In the genomic region with DNA sequence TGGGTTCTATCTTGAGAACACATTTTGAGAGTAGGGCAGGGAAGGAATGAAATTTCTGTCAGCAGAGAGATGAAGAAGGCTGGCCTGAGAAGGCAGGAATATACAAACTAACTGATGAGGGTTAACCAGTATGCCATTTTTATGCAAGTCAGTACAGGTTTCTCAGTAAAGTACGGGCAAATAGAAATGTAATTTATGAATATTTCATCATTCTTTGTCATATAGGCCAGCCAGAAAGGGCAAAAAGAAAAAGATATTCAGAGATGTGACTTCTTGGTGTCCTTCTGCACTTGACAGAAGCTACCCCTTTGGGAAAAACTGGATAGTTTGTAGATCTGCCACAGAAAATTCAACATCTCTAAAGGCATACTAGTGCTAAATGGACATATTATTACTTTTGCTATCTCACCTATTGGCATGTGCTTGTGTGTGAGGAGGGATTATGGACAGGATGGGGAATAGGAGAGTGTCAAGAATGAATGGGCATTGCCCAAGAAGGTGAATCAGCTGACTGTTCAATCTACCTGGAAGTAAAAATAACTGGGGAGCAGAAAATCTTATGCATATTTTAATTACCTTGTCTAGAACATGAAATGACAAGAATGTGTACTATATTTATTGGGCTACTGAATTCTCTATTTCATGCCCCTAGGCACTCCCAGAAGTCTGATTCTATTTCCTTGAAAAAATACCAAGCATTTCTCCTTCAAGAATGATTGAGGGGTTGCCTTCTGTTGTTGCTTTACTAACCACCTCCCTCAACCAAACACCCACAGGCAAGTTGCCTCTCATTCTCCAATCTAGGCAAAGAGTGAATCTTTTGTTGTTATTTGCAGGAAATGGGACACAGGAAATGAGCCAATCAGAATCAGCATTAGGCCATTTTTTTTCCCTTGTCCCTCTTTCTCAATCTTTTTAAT, we compare ENCODE assay signal across 12 cellular contexts.
A peak's percentile ranks its signal among the peaks of the same experiment; 100 is the strongest.
DNase-seq lines count a peak whose midpoint lies in the region; ATAC-seq and TF ChIP-seq lines count a peak whose summit lies in the region.
"Had no signal": no experiment of that assay in that cellular context is flagged by ENCODE, and none has a peak within 500 bp of the region (broad histone marks: within the 10 kb centered on the region; RNA-seq: fewer than 3 reads in every experiment).

No MANE protein-coding gene starts in this region.

- DNase-seq in left ventricle myocardium inferior = no peak
- DNase-seq in left cardiac atrium = no peak
- DNase-seq in immature natural killer cell = no peak
- no peak for DNase-seq in type B pancreatic cell (ENCODE audit: extremely low spot score, unreplicated experiment)
- DNase-seq in CD8-positive, alpha-beta memory T cell = no peak
- no peak for DNase-seq in RPMI8226
- DNase-seq in endodermal cell = no peak
- DNase-seq: activated CD4-positive, alpha-beta T cell treated with anti-CD3 and anti-CD28 coated beads, Interleukin-2, amount 50 U/mL, for 48 hours; NCI-H2171 treated with DMSO at 0.1 percent for 48 hours; SIG-M5 had no signal

- TF ChIP-seq CTCF in left ventricle myocardium inferior (IDR thresholded peaks at IDR 0.05; ENCODE audit: borderline replicate concordance) (no peak), type B pancreatic cell (conservative IDR thresholded peaks at IDR 0.05) (no peak), endodermal cell (conservative IDR thresholded peaks at IDR 0.05) (no peak)

- H3K4me1 Mint-ChIP-seq in T-helper 1 cell treated with Interleukin-12 subunit alpha and Interleukin-12 subunit beta and Interleukin-4 antibody, amounts not matched to agents 30 μg/mL and 1 μg/mL, for 36 hours (ENCODE audit: low read depth) = peaks cover 64% of the 10 kb centered on the region
- H3K4me1 Mint-ChIP-seq in immature natural killer cell (peaks cover 80 to 81% of the 10 kb centered on the region in 2 donors), type B pancreatic cell (ENCODE audit: unreplicated experiment) (peaks cover 15% of the 10 kb centered on the region), endodermal cell (no peaks in the 10 kb centered on the region)
- peaks cover 34 to 49% (median 45%) of the 10 kb centered on the region in 3 donors for H3K4me1 Mint-ChIP-seq in CD8-positive, alpha-beta memory T cell

- H3K36me3 ChIP-seq in left ventricle myocardium inferior = no peaks in the 10 kb centered on the region
- H3K36me3 ChIP-seq in CD8-positive, alpha-beta memory T cell (ENCODE audit: insufficient read depth, low read length) = no peaks in the 10 kb centered on the region
- H3K36me3 ChIP-seq in endodermal cell (ENCODE audit: control insufficient read depth, insufficient read depth, low read length) = no peaks in the 10 kb centered on the region

- H3K9me3 Mint-ChIP-seq in T-helper 1 cell treated with Interleukin-12 subunit alpha and Interleukin-12 subunit beta and Interleukin-4 antibody, amounts not matched to agents 30 μg/mL and 1 μg/mL, for 36 hours = peaks cover 17% of the 10 kb centered on the region
- H3K9me3 Mint-ChIP-seq in immature natural killer cell = peaks cover 0 to 4% (median 0%) of the 10 kb centered on the region in 6 donors
- peaks cover 5% of the 10 kb centered on the region for H3K9me3 Mint-ChIP-seq in type B pancreatic cell
- H3K9me3 Mint-ChIP-seq in CD8-positive, alpha-beta memory T cell = peaks cover 0 to 6% (median 3%) of the 10 kb centered on the region in 5 donors
- H3K9me3 Mint-ChIP-seq in endodermal cell = peaks cover 37% of the 10 kb centered on the region

- H3K27ac Mint-ChIP-seq in T-helper 1 cell treated with Interleukin-12 subunit alpha and Interleukin-12 subunit beta and Interleukin-4 antibody, amounts not matched to agents 30 μg/mL and 1 μg/mL, for 36 hours = peak overlapping the region; percentile 74
- H3K27ac Mint-ChIP-seq in immature natural killer cell = peak overlapping the region; percentile 75 to 94 (median 92)
- peak overlapping the region; percentile 55 for H3K27ac Mint-ChIP-seq in type B pancreatic cell
- H3K27ac Mint-ChIP-seq in CD8-positive, alpha-beta memory T cell = peak overlapping the region in 4 of 8 donors; percentile 9 to 48 (median 31)
- H3K27ac Mint-ChIP-seq in endodermal cell = no peak overlapping the region

- H3K9ac ChIP-seq in endodermal cell (ENCODE audit: extremely low read depth, low read length, poor library complexity, severe bottlenecking) = no peak overlapping the region

- peak overlapping the region; percentile 55 for H3K27ac ChIP-seq in left ventricle myocardium inferior (replicated peaks)
- no peak overlapping the region for H3K27ac ChIP-seq in CD8-positive, alpha-beta memory T cell (ENCODE audit: low read depth, low read length)
- no peak overlapping the region for H3K27ac ChIP-seq in endodermal cell (ENCODE audit: low read depth, low read length)

- CTCF ChIA-PET in CD8-positive, alpha-beta memory T cell (lab: Charles Lee) = interaction anchor here (1.1 to 2.2 kb wide), 2 partner anchors 21 to 38 kb away, joined by 3 to 8 read pairs; no protein-coding TSS in a partner anchor

- 88% methylated on average over 1 of the region's 1 CpG; no CpG with 5 or more reads in 1 of the 2 experiments for WGBS in endodermal cell (ENCODE audit: insufficient coverage in 1 of 2, insufficient read length in 1 of 2), 2 experiments

- H3K9me3 ChIP-seq in left ventricle myocardium inferior (replicated peaks) = peaks cover 7% of the 10 kb centered on the region
- H3K9me3 ChIP-seq in CD8-positive, alpha-beta memory T cell (ENCODE audit: low read length) = no peaks in the 10 kb centered on the region
- peaks cover 20% of the 10 kb centered on the region for H3K9me3 ChIP-seq in endodermal cell (ENCODE audit: control insufficient read depth, low read length)

- peaks cover 16% of the 10 kb centered on the region for H3K4me1 ChIP-seq in left ventricle myocardium inferior
- peaks cover 17% of the 10 kb centered on the region for H3K4me1 ChIP-seq in CD8-positive, alpha-beta memory T cell (ENCODE audit: insufficient read depth, low read length)
- no peaks in the 10 kb centered on the region for H3K4me1 ChIP-seq in endodermal cell (ENCODE audit: control insufficient read depth, insufficient read depth, low read length)

- no peaks in the 10 kb centered on the region for H3K27me3 ChIP-seq in left ventricle myocardium inferior (ENCODE audit: low read depth)
- H3K27me3 ChIP-seq in CD8-positive, alpha-beta memory T cell (ENCODE audit: insufficient read depth, low read length, poor library complexity, severe bottlenecking) = no peaks in the 10 kb centered on the region
- H3K27me3 ChIP-seq in endodermal cell (ENCODE audit: control insufficient read depth, insufficient read depth, low read length, poor library complexity, severe bottlenecking) = no peaks in the 10 kb centered on the region

- POLR2A ChIA-PET in CD8-positive, alpha-beta memory T cell (lab: Charles Lee) = no interaction called here

- peak overlapping the region; percentile 29 for H3K4me3 Mint-ChIP-seq in T-helper 1 cell treated with Interleukin-12 subunit alpha and Interleukin-12 subunit beta and Interleukin-4 antibody, amounts not matched to agents 30 μg/mL and 1 μg/mL, for 36 hours
- H3K4me3 Mint-ChIP-seq in immature natural killer cell (peak overlapping the region; percentile 46 to 73 (median 61)), type B pancreatic cell (peak overlapping the region; percentile 2), endodermal cell (no peak overlapping the region)
- no peak overlapping the region for H3K4me3 Mint-ChIP-seq in CD8-positive, alpha-beta memory T cell
- H3K4me3 Mint-ChIP-seq: brain had no signal

- intact Hi-C loops in left ventricle myocardium inferior (cut with micrococcal nuclease) (no loop called here), left cardiac atrium (cut with DNase I) (no loop called here)

- no peak for ATAC-seq in left cardiac atrium

- no peak overlapping the region for H3K4me3 ChIP-seq in left ventricle myocardium inferior
- H3K4me3 ChIP-seq in CD8-positive, alpha-beta memory T cell (ENCODE audit: low read length) = no peak overlapping the region
- H3K4me3 ChIP-seq in endodermal cell (ENCODE audit: low read length) = no peak overlapping the region

- peaks cover 33% of the 10 kb centered on the region for H3K36me3 Mint-ChIP-seq in T-helper 1 cell treated with Interleukin-12 subunit alpha and Interleukin-12 subunit beta and Interleukin-4 antibody, amounts not matched to agents 30 μg/mL and 1 μg/mL, for 36 hours (ENCODE audit: low read depth)
- peaks cover 0 to 17% (median 0%) of the 10 kb centered on the region in 3 donors for H3K36me3 Mint-ChIP-seq in immature natural killer cell
- peaks cover 5% of the 10 kb centered on the region for H3K36me3 Mint-ChIP-seq in type B pancreatic cell
- peaks cover 0 to 11% (median 2%) of the 10 kb centered on the region in 3 donors for H3K36me3 Mint-ChIP-seq in CD8-positive, alpha-beta memory T cell
- H3K36me3 Mint-ChIP-seq in endodermal cell (ENCODE audit: low read depth) = peaks cover 16% of the 10 kb centered on the region
- H3K36me3 Mint-ChIP-seq: brain had no signal

- no peaks in the 10 kb centered on the region for H3K27me3 Mint-ChIP-seq in T-helper 1 cell treated with Interleukin-12 subunit alpha and Interleukin-12 subunit beta and Interleukin-4 antibody, amounts not matched to agents 30 μg/mL and 1 μg/mL, for 36 hours (ENCODE audit: low read depth)
- peaks cover 0 to 2% (median 1%) of the 10 kb centered on the region in 3 donors for H3K27me3 Mint-ChIP-seq in immature natural killer cell (ENCODE audit: low read depth in 3 of 3)
- no peaks in the 10 kb centered on the region for H3K27me3 Mint-ChIP-seq in type B pancreatic cell
- H3K27me3 Mint-ChIP-seq in CD8-positive, alpha-beta memory T cell = no peaks in the 10 kb centered on the region
- H3K27me3 Mint-ChIP-seq in endodermal cell (ENCODE audit: insufficient read depth) = peaks cover 3% of the 10 kb centered on the region

Comparison
In these comparisons a context has a peak if more than half of its experiments do, and no peak if none do; other contexts are left out.
1. H3K4me3 Mint-ChIP-seq: peak in T-helper 1 cell treated with Interleukin-12 subunit alpha and Interleukin-12 subunit beta and Interleukin-4 antibody, amounts not matched to agents 30 μg/mL and 1 μg/mL, for 36 hours (single experiment), immature natural killer cell (5 of 5) and type B pancreatic cell (single experiment); none in CD8-positive, alpha-beta memory T cell (0 of 7) and endodermal cell (single experiment).